In genomic region chr1:111089638-111090037, GRCh38 we compare ENCODE assay signal across 32 cellular contexts. TPM values are rescaled to one million over a fixed set of nuclear protein-coding genes. Genes with fewer than 3 reads are reported as not detected.
DNase-seq lines count a peak whose midpoint lies in the region; ATAC-seq, FAIRE-seq and TF ChIP-seq lines count a peak whose summit lies in the region.
"Had no signal": no experiment of that assay in that cellular context is flagged by ENCODE, and none has a peak within 500 bp of the region (broad histone marks: within the 10 kb centered on the region; RNA-seq: fewer than 3 reads in every experiment).

No MANE protein-coding gene starts in this region.

- no peaks in the 10 kb centered on the region for H4K20me1 ChIP-seq in HepG2 (ENCODE audit: insufficient read depth, low read length)
- H4K20me1 ChIP-seq: BLaER1; BLaER1 treated with 17β-estradiol and CSF1 and Interleukin-3, amounts not matched to agents 10 nM and 100 nM had no signal

- no peaks in the 10 kb centered on the region for H3K4me1 ChIP-seq in HepG2 (ENCODE audit: insufficient read depth, low read length)
- peaks cover 0 to 7% (median 0%) of the 10 kb centered on the region in 4 donors for H3K4me1 ChIP-seq in right lobe of liver
- H3K4me1 ChIP-seq in BE2C, result no peaks in the 10 kb centered on the region
- H3K4me1 ChIP-seq: A549; BLaER1; BLaER1 treated with 17β-estradiol and CSF1 and Interleukin-3, amounts not matched to agents 10 nM and 100 nM; Caco-2 had no signal

- H3K4me3 ChIP-seq in HepG2 (replicated peaks in 1 of 3; ENCODE audit: insufficient read depth in 1 of 3, low read depth in 2 of 3, low read length in 3 of 3) (no peak overlapping the region), right lobe of liver (no peak overlapping the region), BE2C (ENCODE audit: low read depth, low read length) (no peak overlapping the region)
- H3K4me3 ChIP-seq: A549; BLaER1; BLaER1 treated with 17β-estradiol and CSF1 and Interleukin-3, amounts not matched to agents 10 nM and 100 nM had no signal

- CTCF ChIA-PET in HepG2 (lab: Yijun Ruan, JAX; ENCODE audit: low intra/inter-chr PET ratio, low total read pairs), result no interaction called here

- TF ChIP-seq CTCF in HepG2 (CRISPR knock-in tag; IDR thresholded peaks at IDR 0.05) (no peak), right lobe of liver (IDR thresholded peaks at IDR 0.05) (no peak), BE2C (IDR thresholded peaks at IDR 0.05; ENCODE audit: low read depth, low read length) (no peak)

- POLR2A ChIA-PET in HepG2 (lab: Yijun Ruan, JAX), result no interaction called here

- no peak for FAIRE-seq in HepG2 (lab: Jason Lieb, UNC)
- FAIRE-seq: A204.1, A549, D721Med had no signal

- no peaks in the 10 kb centered on the region for H3K79me2 ChIP-seq in HepG2 (ENCODE audit: insufficient read depth, low read length)

- H3K36me3 Mint-ChIP-seq in stimulated activated naive B cell treated with anti-CD40 and anti-IgM and Interleukin-4, amounts not matched to agents 10 μg/mL and 1 μg/mL and 100 μg/mL, for 72 hours, result peaks cover 22 to 37% of the 10 kb centered on the region in 2 donors
- H3K36me3 Mint-ChIP-seq: CD14-positive monocyte; CD8-positive, alpha-beta T cell had no signal

- H3K27ac Mint-ChIP-seq in stimulated activated naive B cell treated with anti-CD40 and anti-IgM and Interleukin-4, amounts not matched to agents 10 μg/mL and 1 μg/mL and 100 μg/mL, for 72 hours, result no peak overlapping the region
- H3K27ac Mint-ChIP-seq: B cell; CD14-positive monocyte; CD4-positive, alpha-beta memory T cell; CD4-positive, alpha-beta T cell; CD4-positive, CD25-positive, alpha-beta regulatory T cell; CD8-positive, alpha-beta memory T cell; CD8-positive, alpha-beta T cell had no signal

- in situ Hi-C loops in HepG2 (cut with HindIII; ENCODE audit: extremely low pct_ligation_motif_present, low pct_unique_long_range_greater_than_20kb), result no loop called here

- H3K4me1 Mint-ChIP-seq in stimulated activated naive B cell treated with anti-CD40 and anti-IgM and Interleukin-4, amounts not matched to agents 10 μg/mL and 1 μg/mL and 100 μg/mL, for 72 hours, result peaks cover 7 to 16% of the 10 kb centered on the region in 2 donors
- H3K4me1 Mint-ChIP-seq: CD14-positive monocyte; CD4-positive, alpha-beta memory T cell; CD4-positive, CD25-positive, alpha-beta regulatory T cell; CD8-positive, alpha-beta memory T cell had no signal

- intact Hi-C loops in HepG2 (cut with micrococcal nuclease; ENCODE audit: unreplicated experiment) (loop anchor here (5.0 kb wide), 1 partner anchor 57 kb away; no protein-coding TSS in a partner anchor), right lobe of liver (cut with DNase I) (no loop called here)

- H3K9ac ChIP-seq in HepG2 (ENCODE audit: insufficient read depth, low read depth, low read length), result no peak overlapping the region
- H3K9ac ChIP-seq: BLaER1; BLaER1 treated with 17β-estradiol and CSF1 and Interleukin-3, amounts not matched to agents 10 nM and 100 nM had no signal

- no peak overlapping the region for H3K4me2 ChIP-seq in HepG2 (ENCODE audit: low read depth, low read length)
- H3K4me2 ChIP-seq: A549; BLaER1; BLaER1 treated with 17β-estradiol and CSF1 and Interleukin-3, amounts not matched to agents 10 nM and 100 nM had no signal

- no peak overlapping the region for H3K27ac ChIP-seq in HepG2 (ENCODE audit: extremely low read length, insufficient read depth, low read length)
- no peak overlapping the region for H3K27ac ChIP-seq in right lobe of liver
- H3K27ac ChIP-seq: 22Rv1; A549; BLaER1; BLaER1 treated with 17β-estradiol and CSF1 and Interleukin-3, amounts not matched to agents 10 nM and 100 nM; C4-2B had no signal

- H3K27me3 Mint-ChIP-seq in stimulated activated naive B cell treated with anti-CD40 and anti-IgM and Interleukin-4, amounts not matched to agents 10 μg/mL and 1 μg/mL and 100 μg/mL, for 72 hours, result no peaks in the 10 kb centered on the region
- H3K27me3 Mint-ChIP-seq: B cell had no signal

- no TSS peak for BruUV-seq in HepG2 (replicated peaks; lab: Mats Ljungman, UMichigan)

- H2AFZ ChIP-seq in HepG2 (ENCODE audit: low read length), result no peak overlapping the region

- H3K9me3 Mint-ChIP-seq in stimulated activated naive B cell treated with anti-CD40 and anti-IgM and Interleukin-4, amounts not matched to agents 10 μg/mL and 1 μg/mL and 100 μg/mL, for 72 hours, result peaks cover 7 to 8% of the 10 kb centered on the region in 2 donors
- H3K9me3 Mint-ChIP-seq: CD4-positive, alpha-beta T cell had no signal

- H3K4me3 Mint-ChIP-seq in stimulated activated naive B cell treated with anti-CD40 and anti-IgM and Interleukin-4, amounts not matched to agents 10 μg/mL and 1 μg/mL and 100 μg/mL, for 72 hours, result no peak overlapping the region
- H3K4me3 Mint-ChIP-seq: B cell; CD14-positive monocyte; CD4-positive, alpha-beta memory T cell; CD4-positive, alpha-beta T cell; CD4-positive, CD25-positive, alpha-beta regulatory T cell; CD8-positive, alpha-beta memory T cell; CD8-positive, alpha-beta T cell had no signal

- ATAC-seq in HepG2 (no peak), right lobe of liver (no peak)
- ATAC-seq in stimulated activated naive B cell treated with anti-CD40 and anti-IgM and Interleukin-4, amounts not matched to agents 10 μg/mL and 1 μg/mL and 100 μg/mL, for 72 hours (replicated peaks), result peak; percentile 73 to 78
- ATAC-seq: A549; CD8-positive, alpha-beta T cell had no signal

- TF ChIP-seq EP300 in HepG2 (IDR thresholded peaks at IDR 0.05; ENCODE audit: low read depth in 2 of 2, low read length in 2 of 2) (no peak), HepG2 (CRISPR knock-in tag; IDR thresholded peaks at IDR 0.05; ENCODE audit: borderline replicate concordance) (no peak)

- no peak for TF ChIP-seq RAD21 in HepG2 (CRISPR knock-in tag; IDR thresholded peaks at IDR 0.05)

- H3K9me3 ChIP-seq in HepG2 (ENCODE audit: low read length) (no peaks in the 10 kb centered on the region), right lobe of liver (no peaks in the 10 kb centered on the region), BE2C (no peaks in the 10 kb centered on the region)
- H3K9me3 ChIP-seq: A549, Caco-2 had no signal

- no peak for DNase-seq in HepG2 (ENCODE audit: low spot score)
- no peak for DNase-seq in right lobe of liver
- no peak for DNase-seq in stimulated activated naive B cell treated with anti-CD40 and anti-IgM and Interleukin-4, amounts not matched to agents 10 μg/mL and 1 μg/mL and 100 μg/mL, for 72 hours
- no peak for DNase-seq in BE2C
- DNase-seq: 8988T; ACHN; AML-193; C1 segment of cervical spinal cord; Caco-2; Calu3; CD4-positive, alpha-beta memory T cell; CD4-positive, alpha-beta T cell; CD4-positive, CD25-positive, alpha-beta regulatory T cell; CD8-positive, alpha-beta memory T cell; CD8-positive, alpha-beta T cell; COR-L47; DMS 273 treated with DMSO at 0.1 percent for 48 hours; DMS153; DMS53; DMS79; DMS79 treated with DMSO at 0.1 percent for 48 hours; DND-41; EL had no signal

- TF ChIP-seq POLR2A in HepG2 (IDR thresholded peaks at IDR 0.05; ENCODE audit: insufficient read depth in 1 of 2, low read depth in 2 of 2, low read length in 2 of 2) (no peak), right lobe of liver (IDR thresholded peaks at IDR 0.05) (no peak)

- H3K36me3 ChIP-seq in HepG2 (replicated peaks in 1 of 2; ENCODE audit: control insufficient read depth in 1 of 2, insufficient read depth in 2 of 2, low read length in 2 of 2) (no peaks in the 10 kb centered on the region), right lobe of liver (no peaks in the 10 kb centered on the region), BE2C (no peaks in the 10 kb centered on the region)
- H3K36me3 ChIP-seq: BLaER1 had no signal

- no peaks in the 10 kb centered on the region for H3K27me3 ChIP-seq in HepG2 (ENCODE audit: control insufficient read depth in 1 of 2, insufficient read depth in 2 of 2, low read length in 2 of 2)
- no peaks in the 10 kb centered on the region for H3K27me3 ChIP-seq in right lobe of liver
- H3K27me3 ChIP-seq in BE2C, result peaks cover 4% of the 10 kb centered on the region
- H3K27me3 ChIP-seq: BLaER1; BLaER1 treated with 17β-estradiol and CSF1 and Interleukin-3, amounts not matched to agents 10 nM and 100 nM had no signal

RNA-seq across cellular contexts. Expression of gene DRAM2, which starts 50.3 kb away (rescaled TPM):
- total RNA-seq in HepG2 (2016; rRNA removed; fragmentation: Illumina TruSeq; extraction: Trizol) (22.9 and 33.2 TPM in 2 replicates), right lobe of liver (10 to 100 TPM; 16.7 to 37.2 (median 22.9) TPM)
- 10.8 and 11.1 TPM in 2 replicates for total RNA-seq in HepG2 (2016; cell fraction: cytosol; rRNA removed; fragmentation: Illumina TruSeq; extraction: Trizol; ENCODE audit: low read depth)
- 26.1 and 31.2 TPM in 2 replicates for total RNA-seq in HepG2 (2016; cell fraction: insoluble cytoplasmic fraction; rRNA removed; fragmentation: Illumina TruSeq; extraction: Trizol)
- 24.9 and 25.1 TPM in 2 replicates for total RNA-seq in HepG2 (2016; cell fraction: membrane; rRNA removed; fragmentation: Illumina TruSeq; extraction: Trizol)
- 33.7 and 39.3 TPM in 2 replicates for total RNA-seq in HepG2 (2016; cell fraction: nucleus; rRNA removed; fragmentation: Illumina TruSeq; extraction: Trizol)
- 115 and 123 TPM in 2 replicates for polyA plus RNA-seq in HepG2 (2011; rRNA removed)
- polyA plus RNA-seq in HepG2 (2011; cell fraction: cytosol; rRNA removed), result 44.2 and 92.1 TPM in 2 replicates
- polyA plus RNA-seq in HepG2 (2011; cell fraction: nucleus; rRNA removed), result 37.4 and 49.8 TPM in 2 replicates
- 72.7 and 76.6 TPM in 2 replicates for polyA plus RNA-seq in HepG2 (2012)
- polyA plus RNA-seq in HepG2 (2016; cell fraction: cytosol; fragmentation: Illumina TruSeq; extraction: Trizol; ENCODE audit: low read depth), result 15.3 and 16.5 TPM in 2 replicates
- polyA plus RNA-seq in HepG2 (2016; cell fraction: insoluble cytoplasmic fraction; fragmentation: Illumina TruSeq; extraction: Trizol; ENCODE audit: low read depth), result 24.1 and 24.4 TPM in 2 replicates
- polyA plus RNA-seq in HepG2 (2016; cell fraction: membrane; fragmentation: Illumina TruSeq; extraction: Trizol; ENCODE audit: low read depth), result 23.4 and 24.7 TPM in 2 replicates
- 39.0 and 46.7 TPM in 2 replicates for polyA plus RNA-seq in HepG2 (2016; cell fraction: nucleus; fragmentation: Illumina TruSeq; extraction: Trizol; ENCODE audit: insufficient read depth, low read depth)
- 43.0 and 52.4 TPM in 2 replicates for polyA minus RNA-seq in HepG2 (2011; rRNA and poly(A)+ RNA removed; ENCODE audit: low replicate concordance)
- 32.2 and 46.0 TPM in 2 replicates for polyA minus RNA-seq in HepG2 (2011; cell fraction: cytosol; rRNA and poly(A)+ RNA removed)
- 45.6 and 53.0 TPM in 2 replicates for polyA minus RNA-seq in HepG2 (2011; cell fraction: nucleus; rRNA and poly(A)+ RNA removed)
- 63.8 TPM for polyA plus RNA-seq in BE2C (2012; ENCODE audit: insufficient read depth, insufficient read length, low read depth)

RNA-seq across cellular contexts. Expression of gene CEPT1, which starts 50.4 kb away (rescaled TPM):
- total RNA-seq in HepG2 (2016; rRNA removed; fragmentation: Illumina TruSeq; extraction: Trizol) (33.6 and 48.2 TPM in 2 replicates), right lobe of liver (10 to 100 TPM; 21.9 to 35.0 (median 27.8) TPM)
- total RNA-seq in HepG2 (2016; cell fraction: cytosol; rRNA removed; fragmentation: Illumina TruSeq; extraction: Trizol; ENCODE audit: low read depth), result 21.9 and 25.2 TPM in 2 replicates
- total RNA-seq in HepG2 (2016; cell fraction: insoluble cytoplasmic fraction; rRNA removed; fragmentation: Illumina TruSeq; extraction: Trizol), result 28.5 and 48.4 TPM in 2 replicates
- 17.5 and 19.8 TPM in 2 replicates for total RNA-seq in HepG2 (2016; cell fraction: membrane; rRNA removed; fragmentation: Illumina TruSeq; extraction: Trizol)
- total RNA-seq in HepG2 (2016; cell fraction: nucleus; rRNA removed; fragmentation: Illumina TruSeq; extraction: Trizol), result 58.5 and 62.9 TPM in 2 replicates
- 33.3 and 35.7 TPM in 2 replicates for polyA plus RNA-seq in HepG2 (2011; rRNA removed)
- 11.9 and 21.3 TPM in 2 replicates for polyA plus RNA-seq in HepG2 (2011; cell fraction: cytosol; rRNA removed)
- polyA plus RNA-seq in HepG2 (2011; cell fraction: nucleus; rRNA removed), result 18.0 and 20.5 TPM in 2 replicates
- 28.5 and 31.0 TPM in 2 replicates for polyA plus RNA-seq in HepG2 (2012)
- polyA plus RNA-seq in HepG2 (2016; cell fraction: cytosol; fragmentation: Illumina TruSeq; extraction: Trizol; ENCODE audit: low read depth), result 2.4 TPM in 2 replicates
- polyA plus RNA-seq in HepG2 (2016; cell fraction: insoluble cytoplasmic fraction; fragmentation: Illumina TruSeq; extraction: Trizol; ENCODE audit: low read depth), result 17.4 and 19.9 TPM in 2 replicates
- polyA plus RNA-seq in HepG2 (2016; cell fraction: membrane; fragmentation: Illumina TruSeq; extraction: Trizol; ENCODE audit: low read depth), result 3.9 and 5.8 TPM in 2 replicates
- 55.8 and 59.0 TPM in 2 replicates for polyA plus RNA-seq in HepG2 (2016; cell fraction: nucleus; fragmentation: Illumina TruSeq; extraction: Trizol; ENCODE audit: insufficient read depth, low read depth)
- polyA minus RNA-seq in HepG2 (2011; rRNA and poly(A)+ RNA removed; ENCODE audit: low replicate concordance), result 31.1 and 55.3 TPM in 2 replicates
- 22.9 and 25.3 TPM in 2 replicates for polyA minus RNA-seq in HepG2 (2011; cell fraction: cytosol; rRNA and poly(A)+ RNA removed)
- 65.7 and 74.1 TPM in 2 replicates for polyA minus RNA-seq in HepG2 (2011; cell fraction: nucleus; rRNA and poly(A)+ RNA removed)
- polyA plus RNA-seq in BE2C (2012; ENCODE audit: insufficient read depth, insufficient read length, low read depth), result 34.3 TPM

Comparison
In these comparisons a context has a peak if more than half of its experiments do, and no peak if none do; other contexts are left out.
1. ATAC-seq: peak in stimulated activated naive B cell treated with anti-CD40 and anti-IgM and Interleukin-4, amounts not matched to agents 10 μg/mL and 1 μg/mL and 100 μg/mL, for 72 hours (2 of 2); none in HepG2 (single experiment) and right lobe of liver (0 of 4).